24 cellular contexts compared by ENCODE assay signal in the genomic region with DNA sequence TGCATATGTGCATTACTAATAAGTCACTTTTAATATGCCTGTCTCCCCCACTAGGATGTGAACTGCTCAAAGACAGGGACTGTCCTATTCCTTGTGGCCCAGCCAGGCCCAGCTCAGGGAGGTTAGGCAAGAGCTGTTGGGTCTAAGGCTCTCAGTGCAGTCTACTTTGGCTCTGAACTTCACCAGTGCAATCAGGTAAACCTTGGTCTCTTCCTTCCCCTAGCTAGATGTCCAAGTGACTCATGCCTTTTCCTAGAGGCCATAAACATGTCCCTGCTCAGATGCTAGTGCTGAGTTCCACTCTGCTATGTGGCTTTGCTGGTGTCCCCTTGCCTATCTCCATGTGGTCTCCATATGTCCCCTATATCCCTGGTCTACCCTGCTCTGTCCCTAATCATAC. TPM values are rescaled to one million over a fixed set of nuclear protein-coding genes. Genes with fewer than 3 reads are reported as not detected.
DNase-seq lines count a peak whose midpoint lies in the region; ATAC-seq, FAIRE-seq and TF ChIP-seq lines count a peak whose summit lies in the region.
"Had no signal": no experiment of that assay in that cellular context is flagged by ENCODE, and none has a peak within 500 bp of the region (broad histone marks: within the 10 kb centered on the region; RNA-seq: fewer than 3 reads in every experiment).

No MANE protein-coding gene starts in this region.

- H3K23ac ChIP-seq in IMR-90 (ENCODE audit: low read depth, low read length) (no peak overlapping the region), mesenchymal stem cell (ENCODE audit: low read length in 2 of 2) (no peak overlapping the region)

- TF ChIP-seq CTCF in IMR-90 (conservative IDR thresholded peaks at IDR 0.05; ENCODE audit: low read depth, low read length) (no peak), epithelial cell of esophagus (IDR thresholded peaks at IDR 0.05; ENCODE audit: insufficient read depth, low read depth, low read length, missing control alignments) (no peak)

- CTCF ChIA-PET in IMR-90 (lab: Yijun Ruan, JAX), result interaction anchor here (0.6 kb wide), 1 partner anchor 1389 kb away, joined by 3 read pairs; no protein-coding TSS in a partner anchor
- CTCF ChIA-PET in activated CD8-positive, alpha-beta T cell treated with anti-CD3 and anti-CD28 coated beads, Interleukin-2, amount 10 ng/mL, durations not matched to agents 7 days and 5 days (lab: Charles Lee), result no interaction called here

- no peak overlapping the region for H4K5ac ChIP-seq in IMR-90 (ENCODE audit: low read depth, low read length)

- no peak overlapping the region for H3K4me3 ChIP-seq in IMR-90 (ENCODE audit: insufficient read depth, low read depth, low read length)
- H3K4me3 ChIP-seq in epithelial cell of esophagus (ENCODE audit: low read length), result no peak overlapping the region
- no peak overlapping the region for H3K4me3 ChIP-seq in mesenchymal stem cell (ENCODE audit: insufficient read depth in 1 of 2, low read depth in 1 of 2, low read length in 2 of 2)
- no peak overlapping the region for H3K4me3 ChIP-seq in small intestine (ENCODE audit: low read depth in 1 of 2, low read length in 2 of 2)
- H3K4me3 ChIP-seq: BLaER1, HAP-1 had no signal

- H2AK9ac ChIP-seq in IMR-90 (replicated peaks; ENCODE audit: low read depth, low read length, poor library complexity), result no peak overlapping the region

- H3K4me3 Mint-ChIP-seq in activated CD8-positive, alpha-beta T cell treated with anti-CD3 and anti-CD28 coated beads, Interleukin-2, amount 10 ng/mL, durations not matched to agents 7 days and 5 days, result no peak overlapping the region
- no peak overlapping the region for H3K4me3 Mint-ChIP-seq in activated T-helper 2 cell treated with anti-CD3 and anti-CD28 coated beads, Interferon-gamma antibody, Interleukin-2, Interleukin-4, amounts not matched to agents 10 μg/mL and 5 μg/mL and 100 μg/mL, durations not matched to agents 14 hours and 24 hours and 36 hours (ENCODE audit: low read depth)
- H3K4me3 Mint-ChIP-seq: B cell; CD4-positive, CD25-positive, alpha-beta regulatory T cell; CD8-positive, alpha-beta T cell; HFFc6 had no signal

- TF ChIP-seq POLR2A in IMR-90 (IDR thresholded peaks at IDR 0.05; ENCODE audit: low read depth, low read length), result no peak

- no peak overlapping the region for H2BK5ac ChIP-seq in IMR-90 (ENCODE audit: low read depth, low read length, poor library complexity, severe bottlenecking)
- no peak overlapping the region for H2BK5ac ChIP-seq in mesenchymal stem cell (ENCODE audit: low read depth, low read length, poor library complexity, severe bottlenecking)

- H2BK20ac ChIP-seq in IMR-90 (ENCODE audit: low read depth, low read length), result no peak overlapping the region

- H3K79me1 ChIP-seq in IMR-90 (ENCODE audit: low read depth in 1 of 2, low read length in 2 of 2) (no peaks in the 10 kb centered on the region), mesenchymal stem cell (replicated peaks; ENCODE audit: low read length, poor library complexity, severe bottlenecking) (no peaks in the 10 kb centered on the region)

- H3K9me1 ChIP-seq in IMR-90 (ENCODE audit: insufficient read depth, low read length), result no peaks in the 10 kb centered on the region

- H2BK15ac ChIP-seq in IMR-90 (ENCODE audit: low read depth, low read length) (no peak overlapping the region), mesenchymal stem cell (ENCODE audit: low read depth, poor library complexity, severe bottlenecking) (no peak overlapping the region)

- H3K27me3 Mint-ChIP-seq in activated CD8-positive, alpha-beta T cell treated with anti-CD3 and anti-CD28 coated beads, Interleukin-2, amount 10 ng/mL, durations not matched to agents 7 days and 5 days (ENCODE audit: low read depth), result no peaks in the 10 kb centered on the region
- no peaks in the 10 kb centered on the region for H3K27me3 Mint-ChIP-seq in activated T-helper 2 cell treated with anti-CD3 and anti-CD28 coated beads, Interferon-gamma antibody, Interleukin-2, Interleukin-4, amounts not matched to agents 10 μg/mL and 5 μg/mL and 100 μg/mL, durations not matched to agents 14 hours and 24 hours and 36 hours (ENCODE audit: low read depth)
- H3K27me3 Mint-ChIP-seq: B cell; CD4-positive, CD25-positive, alpha-beta regulatory T cell had no signal

- H3K27ac ChIP-seq in IMR-90 (ENCODE audit: insufficient read depth, low read length) (no peak overlapping the region), mesenchymal stem cell (ENCODE audit: low read length, poor library complexity, severe bottlenecking) (no peak overlapping the region), small intestine (ENCODE audit: low read depth in 1 of 2, low read length in 1 of 2) (no peak overlapping the region)
- H3K27ac ChIP-seq: 22Rv1, BLaER1, C4-2B had no signal

- no peaks in the 10 kb centered on the region for H4K20me1 ChIP-seq in IMR-90 (ENCODE audit: insufficient read depth, low read length)
- H4K20me1 ChIP-seq: BLaER1 had no signal

- no peaks in the 10 kb centered on the region for H3K27me3 ChIP-seq in IMR-90 (ENCODE audit: control insufficient read depth, insufficient read depth, low read length)
- H3K27me3 ChIP-seq in mesenchymal stem cell (ENCODE audit: control insufficient read depth in 1 of 2, insufficient read depth in 1 of 2, low read length in 2 of 2), result no peaks in the 10 kb centered on the region
- no peaks in the 10 kb centered on the region for H3K27me3 ChIP-seq in small intestine (ENCODE audit: control insufficient read depth in 2 of 2, insufficient read depth in 2 of 2, low read length in 2 of 2)
- H3K27me3 ChIP-seq: BLaER1 had no signal

- no TSS peak for BruUV-seq in IMR-90 (replicated peaks; lab: Mats Ljungman, UMichigan)

- H2BK120ac ChIP-seq in IMR-90 (ENCODE audit: low read depth, low read length), result no peak overlapping the region
- no peak overlapping the region for H2BK120ac ChIP-seq in mesenchymal stem cell (ENCODE audit: low read depth, low read length)

- H4K91ac ChIP-seq in IMR-90 (ENCODE audit: insufficient read depth, low read depth, low read length) (no peak overlapping the region), mesenchymal stem cell (ENCODE audit: low read length) (peak overlapping the region; percentile 16)

- H3K56ac ChIP-seq in IMR-90 (ENCODE audit: extremely low read depth, insufficient read depth, low read length), result no peak overlapping the region

- no peak overlapping the region for H3K14ac ChIP-seq in IMR-90 (replicated peaks; ENCODE audit: low read depth, low read length)
- H3K14ac ChIP-seq in mesenchymal stem cell (ENCODE audit: low read length in 2 of 2), result no peak overlapping the region

- no peaks in the 10 kb centered on the region for H3K9me3 Mint-ChIP-seq in activated CD8-positive, alpha-beta T cell treated with anti-CD3 and anti-CD28 coated beads, Interleukin-2, amount 10 ng/mL, durations not matched to agents 7 days and 5 days (ENCODE audit: insufficient read depth)
- H3K9me3 Mint-ChIP-seq in activated T-helper 2 cell treated with anti-CD3 and anti-CD28 coated beads, Interferon-gamma antibody, Interleukin-2, Interleukin-4, amounts not matched to agents 10 μg/mL and 5 μg/mL and 100 μg/mL, durations not matched to agents 14 hours and 24 hours and 36 hours, result peaks cover 16% of the 10 kb centered on the region

- H3K18ac ChIP-seq in IMR-90 (ENCODE audit: low read depth, low read length) (no peak overlapping the region), mesenchymal stem cell (ENCODE audit: low read depth in 1 of 2, low read length in 2 of 2) (no peak overlapping the region)

- H4K8ac ChIP-seq in IMR-90 (ENCODE audit: low read depth in 2 of 2, low read length in 2 of 2) (no peak overlapping the region), mesenchymal stem cell (ENCODE audit: low read length) (no peak overlapping the region)

- no peak for DNase-seq in IMR-90
- peak; percentile 17 for DNase-seq in epithelial cell of esophagus (ENCODE audit: low read depth)
- no peak for DNase-seq in mesenchymal stem cell
- peak; percentile 75 for DNase-seq in small intestine
- DNase-seq in activated CD8-positive, alpha-beta T cell treated with anti-CD3 and anti-CD28 coated beads, Interleukin-2, amount 10 ng/mL, durations not matched to agents 7 days and 5 days, result no peak
- DNase-seq in activated T-helper 2 cell treated with anti-CD3 and anti-CD28 coated beads, Interferon-gamma antibody, Interleukin-2, Interleukin-4, amounts not matched to agents 10 μg/mL and 5 μg/mL and 100 μg/mL, durations not matched to agents 14 hours and 24 hours and 36 hours (ENCODE audit: low spot score), result no peak
- DNase-seq in NK-92 (lab: John Stamatoyannopoulos, UW; ENCODE audit: unreplicated experiment), result no peak
- DNase-seq: Caco-2; CD4-positive, CD25-positive, alpha-beta regulatory T cell; CD8-positive, alpha-beta T cell; DMS153; DND-41; GOT3; HFFc6 had no signal

- H3K9ac ChIP-seq in IMR-90 (ENCODE audit: low read depth, low read length) (no peak overlapping the region), mesenchymal stem cell (ENCODE audit: low read length) (no peak overlapping the region)
- H3K9ac ChIP-seq: BLaER1 had no signal

- dilution Hi-C loops in IMR-90 (cut with HindIII; ENCODE audit: low sequenced_read_pairs, unreplicated experiment), result no loop called here

- no peak overlapping the region for H3K4ac ChIP-seq in IMR-90 (ENCODE audit: low read depth, low read length)
- no peak overlapping the region for H3K4ac ChIP-seq in mesenchymal stem cell (ENCODE audit: low read depth in 1 of 2, low read length in 2 of 2)

- POLR2A ChIA-PET in IMR-90 (lab: Charles Lee; ENCODE audit: unreplicated experiment), result no interaction called here
- POLR2A ChIA-PET in activated CD8-positive, alpha-beta T cell treated with anti-CD3 and anti-CD28 coated beads, Interleukin-2, amount 10 ng/mL, durations not matched to agents 7 days and 5 days (lab: Charles Lee), result interaction anchor here (0.5 kb wide), 1 partner anchor 868 kb away, joined by 3 read pairs; no protein-coding TSS in a partner anchor

- intact Hi-C loops in IMR-90 (cut with micrococcal nuclease), result no loop called here
- intact Hi-C loops in activated T-helper 2 cell treated with anti-CD3 and anti-CD28 coated beads, Interferon-gamma antibody, Interleukin-2, Interleukin-4, amounts not matched to agents 10 μg/mL and 5 μg/mL and 100 μg/mL, durations not matched to agents 14 hours and 24 hours and 36 hours (cut with micrococcal nuclease), result no loop called here

- peaks cover 17% of the 10 kb centered on the region for H3K4me1 Mint-ChIP-seq in activated CD8-positive, alpha-beta T cell treated with anti-CD3 and anti-CD28 coated beads, Interleukin-2, amount 10 ng/mL, durations not matched to agents 7 days and 5 days (ENCODE audit: low read depth)
- peaks cover 3% of the 10 kb centered on the region for H3K4me1 Mint-ChIP-seq in activated T-helper 2 cell treated with anti-CD3 and anti-CD28 coated beads, Interferon-gamma antibody, Interleukin-2, Interleukin-4, amounts not matched to agents 10 μg/mL and 5 μg/mL and 100 μg/mL, durations not matched to agents 14 hours and 24 hours and 36 hours (ENCODE audit: low read depth)
- H3K4me1 Mint-ChIP-seq: B cell; CD4-positive, CD25-positive, alpha-beta regulatory T cell had no signal

- H3K36me3 ChIP-seq in IMR-90 (ENCODE audit: control insufficient read depth, insufficient read depth, low read length), result no peaks in the 10 kb centered on the region
- H3K36me3 ChIP-seq in mesenchymal stem cell (ENCODE audit: control insufficient read depth in 1 of 2, insufficient read depth in 2 of 2, low read depth in 1 of 2, low read length in 2 of 2), result no peaks in the 10 kb centered on the region
- H3K36me3 ChIP-seq in small intestine (ENCODE audit: control insufficient read depth in 2 of 2, insufficient read depth in 2 of 2, low read length in 2 of 2), result no peaks in the 10 kb centered on the region
- H3K36me3 ChIP-seq: BLaER1, HAP-1 had no signal

- TF ChIP-seq RAD21 in IMR-90 (IDR thresholded peaks at IDR 0.05; ENCODE audit: low read length), result no peak

- H2AK5ac ChIP-seq in IMR-90 (ENCODE audit: low read depth, low read length), result no peak overlapping the region
- no peak overlapping the region for H2AK5ac ChIP-seq in mesenchymal stem cell (ENCODE audit: low read length, severe bottlenecking)

- ATAC-seq in IMR-90 (ENCODE audit: low read depth) (no peak), GM21367 (IDR thresholded peaks at IDR 0.05; ENCODE audit: unreplicated experiment) (no peak)
- no peak for ATAC-seq in activated CD8-positive, alpha-beta T cell treated with anti-CD3 and anti-CD28 coated beads, Interleukin-2, amount 10 ng/mL, durations not matched to agents 7 days and 5 days
- ATAC-seq: CD8-positive, alpha-beta T cell had no signal

- peaks cover 4% of the 10 kb centered on the region for H3K9me3 ChIP-seq in IMR-90 (ENCODE audit: control insufficient read depth, insufficient read depth, low read length)
- H3K9me3 ChIP-seq in mesenchymal stem cell (ENCODE audit: control insufficient read depth, low read length), result peaks cover 14% of the 10 kb centered on the region
- H3K9me3 ChIP-seq in small intestine (ENCODE audit: control insufficient read depth, low read depth), result no peaks in the 10 kb centered on the region
- H3K9me3 ChIP-seq: Caco-2, HAP-1 had no signal

- no peak for FAIRE-seq in small intestine (lab: Jason Lieb, UNC)
- FAIRE-seq: A204.1, G401.6, GM12892, H54 had no signal

- H3K4me1 ChIP-seq in IMR-90 (ENCODE audit: control insufficient read depth, insufficient read depth, low read length) (peaks cover 14% of the 10 kb centered on the region), mesenchymal stem cell (ENCODE audit: control insufficient read depth, insufficient read depth, low read depth, low read length) (peaks cover 3% of the 10 kb centered on the region), small intestine (ENCODE audit: control insufficient read depth in 2 of 2, insufficient read depth in 1 of 2, low read depth in 1 of 2, low read length in 1 of 2) (no peaks in the 10 kb centered on the region)
- H3K4me1 ChIP-seq: HAP-1 had no signal

- no peak overlapping the region for H3K4me2 ChIP-seq in IMR-90 (ENCODE audit: low read depth, low read length)
- H3K4me2 ChIP-seq in mesenchymal stem cell (ENCODE audit: low read length, poor library complexity, severe bottlenecking), result no peak overlapping the region
- H3K4me2 ChIP-seq: BLaER1 had no signal

- no peak overlapping the region for H2BK12ac ChIP-seq in mesenchymal stem cell (ENCODE audit: low read length in 2 of 2)

- in situ Hi-C loops in IMR-90 (cut with MboI; ENCODE audit: low sequenced_read_pairs), result no loop called here

- no peak overlapping the region for H3K27ac Mint-ChIP-seq in activated CD8-positive, alpha-beta T cell treated with anti-CD3 and anti-CD28 coated beads, Interleukin-2, amount 10 ng/mL, durations not matched to agents 7 days and 5 days
- H3K27ac Mint-ChIP-seq in activated T-helper 2 cell treated with anti-CD3 and anti-CD28 coated beads, Interferon-gamma antibody, Interleukin-2, Interleukin-4, amounts not matched to agents 10 μg/mL and 5 μg/mL and 100 μg/mL, durations not matched to agents 14 hours and 24 hours and 36 hours, result no peak overlapping the region
- H3K27ac Mint-ChIP-seq: B cell; CD8-positive, alpha-beta T cell; HFFc6 had no signal

- H2AFZ ChIP-seq in IMR-90 (replicated peaks; ENCODE audit: low read length, poor library complexity) (peak overlapping the region; percentile 49), mesenchymal stem cell (ENCODE audit: low read depth, low read length) (no peak overlapping the region)

- H3K36me3 Mint-ChIP-seq in activated CD8-positive, alpha-beta T cell treated with anti-CD3 and anti-CD28 coated beads, Interleukin-2, amount 10 ng/mL, durations not matched to agents 7 days and 5 days (ENCODE audit: low read depth), result no peaks in the 10 kb centered on the region
- H3K36me3 Mint-ChIP-seq in activated T-helper 2 cell treated with anti-CD3 and anti-CD28 coated beads, Interferon-gamma antibody, Interleukin-2, Interleukin-4, amounts not matched to agents 10 μg/mL and 5 μg/mL and 100 μg/mL, durations not matched to agents 14 hours and 24 hours and 36 hours (ENCODE audit: low read depth), result no peaks in the 10 kb centered on the region
- H3K36me3 Mint-ChIP-seq: CD8-positive, alpha-beta T cell had no signal

RNA-seq across cellular contexts. Expression of a gene that starts 45.9 kb away (rescaled TPM):
- 111 and 271 TPM in 2 replicates for total RNA-seq in IMR-90 (2012; rRNA removed)
- polyA plus RNA-seq in IMR-90 (2012; rRNA removed) (20.4 and 37.7 TPM in 2 replicates), small intestine (10 to 100 TPM; 80.4 to 93.7 (median 88.4) TPM)
- polyA plus RNA-seq in IMR-90 (2012; cell fraction: cytosol; rRNA removed), result 9.2 and 10.0 TPM in 2 replicates
- polyA plus RNA-seq in IMR-90 (2012; cell fraction: nucleus; rRNA removed; ENCODE audit: low replicate concordance), result 4.0 and 16.3 TPM in 2 replicates
- 80.9 TPM for polyA plus RNA-seq in mesenchymal stem cell (2013, experiment 1 of 2)
- polyA plus RNA-seq in mesenchymal stem cell (2013, experiment 2 of 2), result 88.4 TPM
- 100 to 1,000 TPM; 174 to 183 TPM for total RNA-seq in activated CD8-positive, alpha-beta T cell treated with anti-CD3 and anti-CD28 coated beads, Interleukin-2, amount 10 ng/mL, durations not matched to agents 7 days and 5 days
- 253 and 272 TPM in 2 replicates for total RNA-seq in activated T-helper 2 cell treated with anti-CD3 and anti-CD28 coated beads, Interferon-gamma antibody, Interleukin-2, Interleukin-4, amounts not matched to agents 10 μg/mL and 5 μg/mL and 100 μg/mL, durations not matched to agents 14 hours and 24 hours and 36 hours

Comparison
In these comparisons a context has a peak if more than half of its experiments do, and no peak if none do; other contexts are left out.
1. DNase-seq: peak in epithelial cell of esophagus (single experiment) and small intestine (single experiment); none in IMR-90 (single experiment), mesenchymal stem cell (single experiment), activated CD8-positive, alpha-beta T cell treated with anti-CD3 and anti-CD28 coated beads, Interleukin-2, amount 10 ng/mL, durations not matched to agents 7 days and 5 days (single experiment), activated T-helper 2 cell treated with anti-CD3 and anti-CD28 coated beads, Interferon-gamma antibody, Interleukin-2, Interleukin-4, amounts not matched to agents 10 μg/mL and 5 μg/mL and 100 μg/mL, durations not matched to agents 14 hours and 24 hours and 36 hours (single experiment) and NK-92 (single experiment).